ENCODE assay signal across 7 cellular contexts in genomic region chr1:150362721-150363425, GRCh38. TPM values are rescaled to one million over a fixed set of nuclear protein-coding genes. Genes with fewer than 3 reads are reported as not detected.
DNase-seq lines count a peak whose midpoint lies in the region; ATAC-seq and TF ChIP-seq lines count a peak whose summit lies in the region.

No MANE protein-coding gene starts in this region.

- in situ Hi-C loops in brain microvascular endothelial cell (cut with HindIII; ENCODE audit: low pct_ligation_motif_present, low sequenced_read_pairs) (no loop called here), GM13976 (cut with MboI; ENCODE audit: low sequenced_read_pairs, unreplicated experiment) (no loop called here)

- intact Hi-C loops in upper lobe of right lung (cut with DNase I): no loop called here

- H3K4me3 ChIP-seq in brain microvascular endothelial cell (ENCODE audit: low read depth, low read length) (peak overlapping the region; percentile 85), upper lobe of right lung (peak overlapping the region; percentile 74)

- DNase-seq in NCI-H526 (lab: John Stamatoyannopoulos, UW): peak; percentile 68 to 80
- DNase-seq in brain microvascular endothelial cell: no peak
- peak; percentile 10 for DNase-seq in mucosa of gallbladder (ENCODE audit: low spot score)
- peak; percentile 54 for DNase-seq in upper lobe of right lung
- no peak for DNase-seq in NCI-H2171 treated with DMSO at 0.1 percent for 48 hours (lab: John Stamatoyannopoulos, UW)
- DNase-seq in GM13976 (ENCODE audit: low spot score): no peak

- H3K9me3 ChIP-seq in upper lobe of right lung: no peaks in the 10 kb centered on the region

- H3K36me3 ChIP-seq in brain microvascular endothelial cell (replicated peaks) (no peaks in the 10 kb centered on the region), upper lobe of right lung (no peaks in the 10 kb centered on the region)

- peaks cover 13% of the 10 kb centered on the region for H3K4me1 ChIP-seq in upper lobe of right lung

- H3K27me3 ChIP-seq in brain microvascular endothelial cell (replicated peaks) (no peaks in the 10 kb centered on the region), upper lobe of right lung (no peaks in the 10 kb centered on the region)

- H3K27ac ChIP-seq in brain microvascular endothelial cell: peak overlapping the region; percentile 95
- H3K27ac ChIP-seq in upper lobe of right lung: peak overlapping the region; percentile 99

- TF ChIP-seq CTCF in brain microvascular endothelial cell (IDR thresholded peaks at IDR 0.05; ENCODE audit: low read depth, low read length, missing control alignments) (no peak), upper lobe of right lung (IDR thresholded peaks at IDR 0.05) (no peak), GM13976 (IDR thresholded peaks at IDR 0.05; ENCODE audit: borderline replicate concordance, control extremely low read depth, extremely low read depth, insufficient read depth, missing control alignments) (no peak)

- ATAC-seq in GM18870 (IDR thresholded peaks at IDR 0.05; ENCODE audit: unreplicated experiment) (peak; percentile 0), upper lobe of right lung (no peak)

RNA-seq across cellular contexts. Expression of gene RPRD2, which starts 1.1 kb away (rescaled TPM):
- total RNA-seq in mucosa of gallbladder (33.2 TPM), upper lobe of right lung (31.4 TPM)

RNA-seq across cellular contexts. Expression of gene PRPF3, which starts 41.5 kb away (rescaled TPM):
- total RNA-seq in mucosa of gallbladder (50.8 TPM), upper lobe of right lung (53.4 TPM)

Comparison
In these comparisons a context has a peak if more than half of its experiments do, and no peak if none do; other contexts are left out.
1. DNase-seq: peak in NCI-H526 (2 of 2), mucosa of gallbladder (single experiment) and upper lobe of right lung (single experiment); none in brain microvascular endothelial cell (single experiment), NCI-H2171 treated with DMSO at 0.1 percent for 48 hours (single experiment) and GM13976 (single experiment).